Comparison of ENCODE assay signal across 1 cellular context in the genomic region with DNA sequence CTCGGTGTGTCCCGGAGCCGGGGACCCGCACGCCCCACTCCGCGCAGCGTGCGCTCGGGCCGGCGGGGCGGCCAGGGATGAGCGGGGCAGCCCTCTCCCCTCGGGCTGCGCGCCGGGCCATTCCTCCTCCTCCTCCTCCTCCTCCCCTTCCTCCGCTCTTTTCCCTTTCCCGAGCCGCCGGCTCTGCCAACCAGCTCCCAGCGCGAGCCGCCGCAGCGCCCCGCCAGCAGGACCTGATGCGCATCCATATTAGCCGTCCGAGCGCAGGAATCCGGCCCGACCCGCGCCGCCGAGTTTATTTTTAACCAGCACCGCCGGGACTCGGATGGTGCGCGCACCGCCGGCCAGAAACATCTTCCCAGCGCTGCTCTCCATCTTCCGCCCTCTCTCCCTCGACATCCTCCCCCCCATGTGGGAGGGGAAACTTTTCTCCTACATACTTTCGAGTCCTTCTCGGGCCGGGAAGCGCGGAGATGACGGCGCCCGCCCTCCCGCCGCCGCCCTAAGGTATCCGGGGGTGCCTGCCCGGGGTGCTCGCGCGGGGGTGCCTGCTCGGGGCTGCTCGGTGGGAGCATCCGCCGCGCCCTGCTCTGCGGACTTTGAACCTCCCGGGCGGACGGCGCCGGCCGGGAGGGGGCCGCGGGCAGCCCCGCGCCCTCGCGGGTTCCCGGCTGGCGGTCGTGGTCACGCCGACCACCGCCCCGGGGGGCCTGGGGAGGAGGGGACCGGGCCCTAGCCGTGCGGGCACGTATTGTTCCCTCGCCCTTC.
TF ChIP-seq lines count a peak whose summit lies in the region.

No MANE protein-coding gene starts in this region.

TF ChIP-seq in HepG2, 621 proteins besides CTCF, POLR2A, EP300 and RAD21 (continued from another document):
- TF ChIP-seq, protein P1, sequence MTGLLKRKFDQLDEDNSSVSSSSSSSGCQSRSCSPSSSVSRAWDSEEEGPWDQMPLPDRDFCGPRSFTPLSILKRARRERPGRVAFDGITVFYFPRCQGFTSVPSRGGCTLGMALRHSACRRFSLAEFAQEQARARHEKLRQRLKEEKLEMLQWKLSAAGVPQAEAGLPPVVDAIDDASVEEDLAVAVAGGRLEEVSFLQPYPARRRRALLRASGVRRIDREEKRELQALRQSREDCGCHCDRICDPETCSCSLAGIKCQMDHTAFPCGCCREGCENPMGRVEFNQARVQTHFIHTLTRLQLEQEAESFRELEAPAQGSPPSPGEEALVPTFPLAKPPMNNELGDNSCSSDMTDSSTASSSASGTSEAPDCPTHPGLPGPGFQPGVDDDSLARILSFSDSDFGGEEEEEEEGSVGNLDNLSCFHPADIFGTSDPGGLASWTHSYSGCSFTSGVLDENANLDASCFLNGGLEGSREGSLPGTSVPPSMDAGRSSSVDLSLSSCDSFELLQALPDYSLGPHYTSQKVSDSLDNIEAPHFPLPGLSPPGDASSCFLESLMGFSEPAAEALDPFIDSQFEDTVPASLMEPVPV (CRISPR knock-in tag; IDR thresholded peaks at IDR 0.05), result no peak
TF ChIP-seq in HepG2: peak in this region for 165.
